ENCODE assay signal across 8 cellular contexts in the genomic region with DNA sequence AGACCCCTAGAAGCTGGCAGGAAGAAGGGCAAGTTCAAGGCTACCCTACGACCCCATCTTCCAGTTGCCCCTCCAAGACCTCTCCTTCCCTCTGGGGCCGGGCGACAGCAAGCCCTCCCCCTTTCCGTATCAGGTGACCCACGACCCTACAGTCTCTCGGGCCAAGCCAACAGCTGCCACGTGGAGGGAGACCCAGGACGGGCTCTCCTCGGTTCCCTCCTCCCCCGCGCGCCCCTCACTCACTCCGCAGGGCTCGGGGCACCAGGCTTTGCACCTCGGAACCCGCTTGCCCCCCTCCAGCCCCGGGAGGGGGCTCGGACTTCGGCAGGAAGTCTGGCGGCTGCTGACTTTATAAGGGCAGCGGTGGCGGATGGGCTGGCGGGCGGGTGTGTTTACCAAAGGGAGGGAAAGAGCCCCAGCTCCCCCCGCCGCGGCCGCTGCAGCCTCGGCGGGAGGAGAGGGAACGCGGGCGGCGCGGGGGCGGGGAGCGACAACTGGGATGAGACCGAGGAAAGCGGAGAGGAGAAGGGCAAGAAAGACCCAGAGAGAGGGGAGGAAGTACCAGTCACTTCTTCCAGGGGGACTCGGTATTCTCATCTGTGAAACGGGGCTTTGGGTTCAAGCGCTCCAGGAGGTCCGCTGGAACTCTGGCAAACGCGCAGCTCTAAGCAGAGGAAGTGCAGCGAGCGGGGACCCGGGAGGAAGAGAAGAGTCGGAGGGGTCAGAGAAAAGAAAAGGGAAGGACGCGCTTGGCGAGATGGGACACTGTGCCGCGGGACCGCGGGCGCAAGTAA. TPM values are rescaled to one million over a fixed set of nuclear protein-coding genes. Genes with fewer than 3 reads are reported as not detected.
A peak's percentile ranks its signal among the peaks of the same experiment; 100 is the strongest.
DNase-seq lines count a peak whose midpoint lies in the region; ATAC-seq and TF ChIP-seq lines count a peak whose summit lies in the region.

No MANE protein-coding gene starts in this region.

- CTCF ChIA-PET in AG04450 (lab: Charles Lee): interaction anchor here (0.6 to 6.4 kb wide), 7 partner anchors 12 to 56 kb away, joined by 3 to 52 read pairs (median 4); a partner anchor contains a TSS

- peaks cover 0 to 15% of the 10 kb centered on the region in 2 donors for H3K4me1 ChIP-seq in right atrium auricular region
- H3K4me1 ChIP-seq in gastrocnemius medialis: peaks cover 9 to 17% of the 10 kb centered on the region in 2 donors

- H3K36me3 ChIP-seq in right atrium auricular region (no peaks in the 10 kb centered on the region), gastrocnemius medialis (no peaks in the 10 kb centered on the region)

- no peaks in the 10 kb centered on the region for H3K27me3 Mint-ChIP-seq in activated naive CD8-positive, alpha-beta T cell treated with anti-CD3 and anti-CD28 coated beads for 36 hours

- ATAC-seq in HG03280 (IDR thresholded peaks at IDR 0.05; ENCODE audit: unreplicated experiment): peak; percentile 44
- peak; percentile 61 to 66 for ATAC-seq in gastrocnemius medialis
- ATAC-seq in GM18873 (IDR thresholded peaks at IDR 0.05; ENCODE audit: low FRiP score, unreplicated experiment): no peak

- intact Hi-C loops in gastrocnemius medialis (cut with DNase I; ENCODE audit: low total_unique reads): loop anchor here (2.0 kb wide), 1 partner anchor 14 kb away; no protein-coding TSS in a partner anchor

- H3K27ac ChIP-seq in AG04450 (ENCODE audit: low read depth, low read length): peak overlapping the region; percentile 57
- peak overlapping the region; percentile 64 to 79 for H3K27ac ChIP-seq in right atrium auricular region
- H3K27ac ChIP-seq in gastrocnemius medialis: peak overlapping the region; percentile 80 to 93 (median 86)

- TF ChIP-seq POLR2A in GM18951 (IDR thresholded peaks at IDR 0.05; ENCODE audit: extremely low read depth, insufficient read depth, insufficient read length) (peak; percentile 54), gastrocnemius medialis (IDR thresholded peaks at IDR 0.05) (no peak)

- H3K36me3 Mint-ChIP-seq in activated naive CD8-positive, alpha-beta T cell treated with anti-CD3 and anti-CD28 coated beads for 36 hours: peaks cover 4% of the 10 kb centered on the region

- peaks cover 30% of the 10 kb centered on the region for H3K4me1 Mint-ChIP-seq in activated naive CD8-positive, alpha-beta T cell treated with anti-CD3 and anti-CD28 coated beads for 36 hours

- H3K4me3 Mint-ChIP-seq in activated naive CD8-positive, alpha-beta T cell treated with anti-CD3 and anti-CD28 coated beads for 36 hours: peak overlapping the region; percentile 100

- DNase-seq in AG04450 (ENCODE audit: low read depth, low spot score): no peak
- DNase-seq in RPMI8226: peak; percentile 66
- DNase-seq in activated naive CD8-positive, alpha-beta T cell treated with anti-CD3 and anti-CD28 coated beads for 36 hours: peak; percentile 62
- peak; percentile 72 for DNase-seq in right atrium auricular region (ENCODE audit: low spot score)
- peak in 1 of 2 donors; percentile 42 for DNase-seq in gastrocnemius medialis

- POLR2A ChIA-PET in AG04450 (lab: Yijun Ruan, JAX): interaction anchor here (0.6 to 0.8 kb wide), 3 partner anchors 9 to 55 kb away, joined by 3 to 5 read pairs (median 3); no protein-coding TSS in a partner anchor

- H3K27ac Mint-ChIP-seq in activated naive CD8-positive, alpha-beta T cell treated with anti-CD3 and anti-CD28 coated beads for 36 hours: peak overlapping the region; percentile 92

- peak overlapping the region; percentile 85 for H3K4me3 ChIP-seq in AG04450 (ENCODE audit: low read depth, low read length)
- H3K4me3 ChIP-seq in right atrium auricular region: peak overlapping the region; percentile 85 to 89
- peak overlapping the region; percentile 80 to 100 (median 91) for H3K4me3 ChIP-seq in gastrocnemius medialis

- in situ Hi-C loops in GM18951 (cut with MboI; ENCODE audit: low sequenced_read_pairs, unreplicated experiment) (no loop called here), gastrocnemius medialis (cut with MboI; ENCODE audit: low sequenced_read_pairs in 4 of 4) (no loop called here)

- H3K27me3 ChIP-seq in AG04450 (ENCODE audit: control insufficient read depth, insufficient read depth, low read length) (no peaks in the 10 kb centered on the region), right atrium auricular region (no peaks in the 10 kb centered on the region), gastrocnemius medialis (no peaks in the 10 kb centered on the region)

- TF ChIP-seq CTCF in AG04450 (IDR thresholded peaks at IDR 0.05; ENCODE audit: low read depth, low read length) (no peak), right atrium auricular region (IDR thresholded peaks at IDR 0.05) (no peak), gastrocnemius medialis (IDR thresholded peaks at IDR 0.05 in 4 of 5, conservative IDR thresholded peaks at IDR 0.05 in 1 of 5) (no peak)

- H3K9me3 ChIP-seq in AG04450 (ENCODE audit: control insufficient read depth, insufficient read depth, low read length): no peaks in the 10 kb centered on the region; the same call in 1 of the 2 replicates
- H3K9me3 ChIP-seq in right atrium auricular region: no peaks in the 10 kb centered on the region
- no peaks in the 10 kb centered on the region for H3K9me3 ChIP-seq in gastrocnemius medialis

- H3K9me3 Mint-ChIP-seq in activated naive CD8-positive, alpha-beta T cell treated with anti-CD3 and anti-CD28 coated beads for 36 hours: no peaks in the 10 kb centered on the region

RNA-seq across cellular contexts. Expression of a gene that starts 0.8 kb away (rescaled TPM):
- 14.6 and 17.5 TPM in 2 replicates for polyA plus RNA-seq in AG04450 (2011; rRNA removed)
- 24.5 and 30.1 TPM in 2 replicates for polyA minus RNA-seq in AG04450 (2011; rRNA and poly(A)+ RNA removed)
- total RNA-seq in activated naive CD8-positive, alpha-beta T cell treated with anti-CD3 and anti-CD28 coated beads for 36 hours: 10 to 100 TPM; 36.8 to 37.1 TPM
- 10 to 100 TPM in 1 of 2 donors, 1 to 10 TPM in 1; 5.0 to 10.4 TPM for total RNA-seq in right atrium auricular region
- 10 to 100 TPM in 3 of 4 donors, 1 to 10 TPM in 1; 7.4 to 35.1 (median 15.8) TPM for total RNA-seq in gastrocnemius medialis

RNA-seq across cellular contexts. Expression of a gene that starts 15.8 kb away (rescaled TPM):
- polyA plus RNA-seq in AG04450 (2011; rRNA removed): 76.6 and 82.8 TPM in 2 replicates
- 29.2 and 33.0 TPM in 2 replicates for polyA minus RNA-seq in AG04450 (2011; rRNA and poly(A)+ RNA removed)
- total RNA-seq in activated naive CD8-positive, alpha-beta T cell treated with anti-CD3 and anti-CD28 coated beads for 36 hours: 100 to 1,000 TPM; 134 to 137 TPM
- total RNA-seq in right atrium auricular region (10 to 100 TPM; 27.3 to 63.4 TPM), gastrocnemius medialis (10 to 100 TPM; 45.4 to 61.7 (median 49.5) TPM)

RNA-seq across cellular contexts. Expression of a gene that starts 22.7 kb away (rescaled TPM):
- polyA plus RNA-seq in AG04450 (2011; rRNA removed): not detected in 2 replicates
- not detected in 2 replicates for polyA minus RNA-seq in AG04450 (2011; rRNA and poly(A)+ RNA removed)
- total RNA-seq in activated naive CD8-positive, alpha-beta T cell treated with anti-CD3 and anti-CD28 coated beads for 36 hours: not detected
- total RNA-seq in right atrium auricular region: not detected
- total RNA-seq in gastrocnemius medialis: 10 to 100 TPM; 23.0 to 52.7 (median 43.4) TPM

RNA-seq across cellular contexts. Expression of a gene that starts 52.7 kb away (rescaled TPM):
- polyA plus RNA-seq in AG04450 (2011; rRNA removed): 63.8 and 76.8 TPM in 2 replicates
- polyA minus RNA-seq in AG04450 (2011; rRNA and poly(A)+ RNA removed): 97.8 and 121 TPM in 2 replicates
- total RNA-seq in activated naive CD8-positive, alpha-beta T cell treated with anti-CD3 and anti-CD28 coated beads for 36 hours: 100 to 1,000 TPM; 200 to 208 TPM
- total RNA-seq in right atrium auricular region (10 to 100 TPM in 1 of 2 donors, 1 to 10 TPM in 1; 8.1 to 22.5 TPM), gastrocnemius medialis (1 to 10 TPM; 5.5 to 9.0 (median 6.7) TPM)

RNA-seq across cellular contexts. Expression of a gene that starts 54.4 kb away (rescaled TPM):
- polyA plus RNA-seq in AG04450 (2011; rRNA removed): 0.11 and 0.45 TPM in 2 replicates
- not detected in 2 replicates for polyA minus RNA-seq in AG04450 (2011; rRNA and poly(A)+ RNA removed)
- total RNA-seq in activated naive CD8-positive, alpha-beta T cell treated with anti-CD3 and anti-CD28 coated beads for 36 hours: under 1 TPM; 0.43 to 0.44 TPM
- total RNA-seq in right atrium auricular region (1 to 10 TPM in 1 of 2 donors, under 1 TPM in 1; 0.94 to 1.3 TPM), gastrocnemius medialis (1 to 10 TPM in 1 of 4 donors, under 1 TPM in 3; 0.13 to 2.8 (median 0.77) TPM)

Comparison
In these comparisons a context has a peak if more than half of its experiments do, and no peak if none do; other contexts are left out.
1. RNA of a gene that starts 22.7 kb away (total RNA-seq): 23.0 to 52.7 TPM in gastrocnemius medialis; not detected in activated naive CD8-positive, alpha-beta T cell treated with anti-CD3 and anti-CD28 coated beads for 36 hours and not detected in right atrium auricular region; every median in the first group is over 10 times any median in the second.
2. Peak in every context shown above with its lines, with median percentiles within 50 percentile points of each other: H3K27ac ChIP-seq and H3K4me3 ChIP-seq.